In the genomic region with DNA sequence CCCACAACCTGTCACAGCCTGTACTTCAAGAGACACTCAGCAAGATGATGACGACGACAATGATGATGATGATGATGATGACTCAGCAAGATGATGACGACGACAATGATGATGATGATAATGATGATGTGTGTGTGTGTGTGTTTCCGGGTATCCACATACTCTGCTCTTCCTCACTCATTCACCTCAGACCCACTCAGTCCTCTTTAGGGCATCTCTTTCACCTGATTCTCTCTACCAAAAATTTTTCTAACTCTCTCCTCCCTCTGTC, we compare ENCODE assay signal across 13 cellular contexts. TPM values are rescaled to one million over a fixed set of nuclear protein-coding genes. Genes with fewer than 3 reads are reported as not detected.
DNase-seq lines count a peak whose midpoint lies in the region; ATAC-seq, FAIRE-seq and TF ChIP-seq lines count a peak whose summit lies in the region.
"Had no signal": no experiment of that assay in that cellular context is flagged by ENCODE, and none has a peak within 500 bp of the region (broad histone marks: within the 10 kb centered on the region; RNA-seq: fewer than 3 reads in every experiment).

No MANE protein-coding gene starts in this region.

- peaks cover 4% of the 10 kb centered on the region for H3K23me2 ChIP-seq in H9 (ENCODE audit: insufficient read length, low read depth, low read length, poor library complexity, severe bottlenecking)

- H2AK5ac ChIP-seq in H9 (ENCODE audit: insufficient read length, low read length): no peak overlapping the region

- H4K20me1 ChIP-seq in H9 (ENCODE audit: control insufficient read depth, insufficient read depth, insufficient read length): no peaks in the 10 kb centered on the region

- CTCF ChIA-PET in activated CD8-positive, alpha-beta T cell treated with anti-CD3 and anti-CD28 coated beads, Interleukin-2, amount 10 ng/mL, durations not matched to agents 7 days and 5 days (lab: Charles Lee): interaction anchor here (2.1 kb wide), 1 partner anchor 18 kb away, joined by 6 read pairs; no protein-coding TSS in a partner anchor

- no peak overlapping the region for H2BK120ac ChIP-seq in H9 (ENCODE audit: low read depth, low read length, poor library complexity, severe bottlenecking)

- no peak overlapping the region for H3K23ac ChIP-seq in H9 (ENCODE audit: insufficient read length, low read depth, low read length)

- no peak overlapping the region for H3K14ac ChIP-seq in H9 (ENCODE audit: insufficient read depth, low read length)

- no peaks in the 10 kb centered on the region for H3K79me1 ChIP-seq in H9 (ENCODE audit: insufficient read depth, low read depth, low read length, poor library complexity, severe bottlenecking)

- H3K9ac ChIP-seq in H9 (ENCODE audit: extremely low read depth, insufficient read length, low read length) (no peak overlapping the region), iPS-20b (ENCODE audit: low read depth, low read length) (no peak overlapping the region)

- POLR2A ChIA-PET in activated CD8-positive, alpha-beta T cell treated with anti-CD3 and anti-CD28 coated beads, Interleukin-2, amount 10 ng/mL, durations not matched to agents 7 days and 5 days (lab: Charles Lee): interaction anchor here (2.5 kb wide), 1 partner anchor 7 kb away, joined by 7 read pairs; the partner anchor contains the start of gene MMP24OS

- H4K8ac ChIP-seq in H9 (replicated peaks; ENCODE audit: insufficient read length, low read depth, low read length): no peak overlapping the region

- TF ChIP-seq CTCF in 22Rv1 (IDR thresholded peaks at IDR 0.05) (no peak), H9 (conservative IDR thresholded peaks at IDR 0.05) (no peak), pancreas (IDR thresholded peaks at IDR 0.05) (no peak)

- no peak for ATAC-seq in activated CD8-positive, alpha-beta T cell treated with anti-CD3 and anti-CD28 coated beads, Interleukin-2, amount 10 ng/mL, durations not matched to agents 7 days and 5 days
- ATAC-seq in pancreas: no peak
- no peak for ATAC-seq in HG02798 (IDR thresholded peaks at IDR 0.05; ENCODE audit: poor library complexity, unreplicated experiment)
- ATAC-seq: body of pancreas had no signal

- no peak overlapping the region for H2BK20ac ChIP-seq in H9 (ENCODE audit: low read depth, low read length, poor library complexity, severe bottlenecking)

- no peak overlapping the region for H2BK15ac ChIP-seq in H9 (ENCODE audit: low read depth, low read length)

- H3K9me3 ChIP-seq in H9 (ENCODE audit: control insufficient read depth, low read depth, low read length) (no peaks in the 10 kb centered on the region), iPS-20b (ENCODE audit: insufficient read depth, low read depth, low read length) (no peaks in the 10 kb centered on the region), pancreas (no peaks in the 10 kb centered on the region)
- H3K9me3 ChIP-seq: BLaER1 treated with 17β-estradiol and CSF1 and Interleukin-3, amounts not matched to agents 10 nM and 100 nM; body of pancreas; thoracic aorta had no signal

- H2BK12ac ChIP-seq in H9 (ENCODE audit: insufficient read length, low read depth, low read length): no peak overlapping the region

- intact Hi-C loops in pancreas (cut with DNase I): no loop called here

- no peak overlapping the region for H3K18ac ChIP-seq in H9 (ENCODE audit: insufficient read length, low read depth, low read length)

- no peak overlapping the region for H3K56ac ChIP-seq in H9 (ENCODE audit: insufficient read length, low read depth, low read length)

- FAIRE-seq in pancreas (lab: Jason Lieb, UNC): no peak

- no peak overlapping the region for H4K5ac ChIP-seq in H9 (ENCODE audit: insufficient read length, low read depth, low read length)

- H3K36me3 ChIP-seq in iPS-20b (ENCODE audit: insufficient read depth, low read depth, low read length): peaks cover 27% of the 10 kb centered on the region
- H3K36me3 ChIP-seq in pancreas: no peaks in the 10 kb centered on the region
- H3K36me3 ChIP-seq: thoracic aorta had no signal

- peak overlapping the region; percentile 91 for H3K4me3 ChIP-seq in iPS-20b (ENCODE audit: low read length)
- H3K4me3 ChIP-seq in pancreas: no peak overlapping the region

- H3K4me1 ChIP-seq in H9 (ENCODE audit: insufficient read depth, low read length) (peaks cover 7% of the 10 kb centered on the region), iPS-20b (ENCODE audit: insufficient read depth, low read length) (peaks cover 8% of the 10 kb centered on the region), pancreas (peaks cover 0 to 11% (median 0%) of the 10 kb centered on the region in 3 donors)

- H2BK5ac ChIP-seq in H9 (ENCODE audit: insufficient read length, low read length): no peak overlapping the region

- H3K4ac ChIP-seq in H9 (ENCODE audit: low read depth, low read length): no peak overlapping the region

- no peak overlapping the region for H3T11ph ChIP-seq in H9 (ENCODE audit: low read length)

- H3K4me2 ChIP-seq in H9 (ENCODE audit: insufficient read depth, insufficient read length, low read length): peak overlapping the region; percentile 93

- no peaks in the 10 kb centered on the region for H3K9me3 Mint-ChIP-seq in H9
- H3K9me3 Mint-ChIP-seq in activated CD8-positive, alpha-beta T cell treated with anti-CD3 and anti-CD28 coated beads, Interleukin-2, amount 10 ng/mL, durations not matched to agents 7 days and 5 days (ENCODE audit: insufficient read depth): no peaks in the 10 kb centered on the region

- H3K27me3 Mint-ChIP-seq in H9 (ENCODE audit: low read depth): peaks cover 7% of the 10 kb centered on the region
- H3K27me3 Mint-ChIP-seq in activated CD8-positive, alpha-beta T cell treated with anti-CD3 and anti-CD28 coated beads, Interleukin-2, amount 10 ng/mL, durations not matched to agents 7 days and 5 days (ENCODE audit: low read depth): no peaks in the 10 kb centered on the region

- H4K91ac ChIP-seq in H9 (ENCODE audit: insufficient read length, low read depth, low read length): no peak overlapping the region

- peak overlapping the region in 1 of 3 experiments; percentile 10; a peak in 1 of 7 replicates for H3K27ac Mint-ChIP-seq in H9
- peak overlapping the region; percentile 89 for H3K27ac Mint-ChIP-seq in activated CD8-positive, alpha-beta T cell treated with anti-CD3 and anti-CD28 coated beads, Interleukin-2, amount 10 ng/mL, durations not matched to agents 7 days and 5 days

- peaks cover 18 to 20% of the 10 kb centered on the region in 2 experiments for H3K4me1 Mint-ChIP-seq in H9
- H3K4me1 Mint-ChIP-seq in activated CD8-positive, alpha-beta T cell treated with anti-CD3 and anti-CD28 coated beads, Interleukin-2, amount 10 ng/mL, durations not matched to agents 7 days and 5 days (ENCODE audit: low read depth): peaks cover 30% of the 10 kb centered on the region

- no CpG with 5 or more reads among the region's 5 CpGs for WGBS in H9 (ENCODE audit: extremely low coverage, insufficient read length, low lambda C conversion rate)
- WGBS in pancreas, 2 donors: 70 to 79% methylated on average over 5 of the region's 5 CpGs

- DNase-seq in H9: no peak
- DNase-seq in activated CD8-positive, alpha-beta T cell treated with anti-CD3 and anti-CD28 coated beads, Interleukin-2, amount 10 ng/mL, durations not matched to agents 7 days and 5 days: no peak
- DNase-seq in pancreas: no peak
- DNase-seq in stimulated activated CD4-positive, alpha-beta T cell treated with anti-CD3 and anti-CD28 coated beads, Interleukin-12 subunit alpha, Interleukin-12 subunit beta, amount 100 ng/mL, for 4 hours: no peak
- no peak for DNase-seq in NCI-H226
- DNase-seq: body of pancreas; head of caudate nucleus; stimulated activated CD4-positive, alpha-beta T cell treated with anti-CD3 and anti-CD28 coated beads, Interleukin-2, amount 100 ng/mL, for 24 hours had no signal

- peak overlapping the region; percentile 88 to 96 for H3K4me3 Mint-ChIP-seq in H9
- H3K4me3 Mint-ChIP-seq in activated CD8-positive, alpha-beta T cell treated with anti-CD3 and anti-CD28 coated beads, Interleukin-2, amount 10 ng/mL, durations not matched to agents 7 days and 5 days: peak overlapping the region; percentile 85

- H3K79me2 ChIP-seq in H9 (ENCODE audit: insufficient read depth, low read length): peaks cover 11% of the 10 kb centered on the region

- no peak overlapping the region for H2AFZ ChIP-seq in H9 (ENCODE audit: low read length)

- H3K27me3 ChIP-seq in H9 (ENCODE audit: insufficient read depth, low read length) (no peaks in the 10 kb centered on the region), iPS-20b (ENCODE audit: insufficient read depth, low read length) (no peaks in the 10 kb centered on the region), pancreas (no peaks in the 10 kb centered on the region)
- H3K27me3 ChIP-seq: BLaER1 treated with 17β-estradiol and CSF1 and Interleukin-3, amounts not matched to agents 10 nM and 100 nM; body of pancreas had no signal

- H3K27ac ChIP-seq in 22Rv1: peak overlapping the region; percentile 85
- H3K27ac ChIP-seq in H9 (ENCODE audit: insufficient read length, low read depth, low read length): no peak overlapping the region
- no peak overlapping the region for H3K27ac ChIP-seq in iPS-20b (ENCODE audit: low read length)
- H3K27ac ChIP-seq in pancreas: no peak overlapping the region

- H3K36me3 Mint-ChIP-seq in H9 (ENCODE audit: insufficient read depth in 1 of 3, low read depth in 3 of 3): peaks cover 4 to 26% (median 26%) of the 10 kb centered on the region in 3 experiments
- peaks cover 12% of the 10 kb centered on the region for H3K36me3 Mint-ChIP-seq in activated CD8-positive, alpha-beta T cell treated with anti-CD3 and anti-CD28 coated beads, Interleukin-2, amount 10 ng/mL, durations not matched to agents 7 days and 5 days (ENCODE audit: low read depth)

RNA-seq across cellular contexts. Expression of gene EIF6, which starts 1.2 kb away (rescaled TPM):
- total RNA-seq in H9 (2021) (150 and 154 TPM in 2 replicates), pancreas (10 to 100 TPM; 30.6 to 59.2 (median 45.5) TPM)
- total RNA-seq in activated CD8-positive, alpha-beta T cell treated with anti-CD3 and anti-CD28 coated beads, Interleukin-2, amount 10 ng/mL, durations not matched to agents 7 days and 5 days: 100 to 1,000 TPM; 104 to 109 TPM
- 10 to 100 TPM; 61.3 to 79.4 TPM for polyA plus RNA-seq in pancreas

RNA-seq across cellular contexts. Expression of gene FAM83C, which starts 6.5 kb away (rescaled TPM):
- total RNA-seq in H9 (2021) (not detected in 2 replicates), pancreas (not detected)
- not detected for total RNA-seq in activated CD8-positive, alpha-beta T cell treated with anti-CD3 and anti-CD28 coated beads, Interleukin-2, amount 10 ng/mL, durations not matched to agents 7 days and 5 days
- polyA plus RNA-seq in pancreas: not detected
- total RNA-seq: body of pancreas, thoracic aorta had no signal

RNA-seq across cellular contexts. Expression of gene MMP24OS, which starts 7.8 kb away (rescaled TPM):
- total RNA-seq in H9 (2021) (43.8 and 45.6 TPM in 2 replicates), pancreas (10 to 100 TPM; 28.9 to 49.9 (median 44.4) TPM)
- 10 to 100 TPM; 42.0 to 43.1 TPM for total RNA-seq in activated CD8-positive, alpha-beta T cell treated with anti-CD3 and anti-CD28 coated beads, Interleukin-2, amount 10 ng/mL, durations not matched to agents 7 days and 5 days
- 10 to 100 TPM; 53.7 to 74.9 TPM for polyA plus RNA-seq in pancreas

RNA-seq across cellular contexts. Expression of gene MMP24, which starts 59.3 kb away (rescaled TPM):
- total RNA-seq in H9 (2021): 23.0 and 24.7 TPM in 2 replicates
- not detected for total RNA-seq in activated CD8-positive, alpha-beta T cell treated with anti-CD3 and anti-CD28 coated beads, Interleukin-2, amount 10 ng/mL, durations not matched to agents 7 days and 5 days
- 1 to 10 TPM; 2.0 to 5.8 (median 3.8) TPM for total RNA-seq in pancreas
- polyA plus RNA-seq in pancreas: 1 to 10 TPM; 6.5 to 7.3 TPM
